ENCODE assay signal across 7 cellular contexts in the genomic region with DNA sequence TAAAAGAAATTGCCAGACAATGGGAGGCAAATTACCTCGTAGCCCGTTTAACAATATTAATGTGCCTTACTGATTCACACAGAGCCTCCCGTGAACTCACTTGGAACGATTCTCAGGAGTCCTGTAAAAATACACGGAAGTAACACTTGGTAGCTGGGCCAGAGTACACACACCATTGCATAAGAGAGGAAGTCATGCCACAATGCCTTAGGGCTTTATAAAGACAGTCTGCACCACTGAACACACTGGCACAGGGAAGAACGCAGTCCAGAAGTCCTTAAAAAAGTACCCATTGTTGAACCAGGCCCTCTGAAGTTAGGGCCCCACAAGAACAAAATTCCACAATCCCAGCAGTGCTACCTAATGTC. TPM values are rescaled to one million over a fixed set of nuclear protein-coding genes. Genes with fewer than 3 reads are reported as not detected.
DNase-seq lines count a peak whose midpoint lies in the region; ATAC-seq and TF ChIP-seq lines count a peak whose summit lies in the region.

No MANE protein-coding gene starts in this region.

- no peaks in the 10 kb centered on the region for H3K36me3 ChIP-seq in ascending aorta

- no peak overlapping the region for H3K4me3 ChIP-seq in ascending aorta

- DNase-seq in HT-29 (ENCODE audit: low spot score) (peak; percentile 78), ascending aorta (ENCODE audit: low spot score in 2 of 2) (peak in 1 of 2 donors; percentile 85), kidney tubule cell (ENCODE audit: low spot score) (peak; percentile 94), ureter (ENCODE audit: low spot score) (peak; percentile 65)
- DNase-seq in stimulated activated CD4-positive, alpha-beta T cell treated with anti-CD3 and anti-CD28 coated beads, Interleukin-15, amount 100 ng/mL, for 24 hours = no peak

- peak; percentile 34 for ATAC-seq in GM19043 (IDR thresholded peaks at IDR 0.05; ENCODE audit: low read depth, unreplicated experiment)
- ATAC-seq in HG03039 (IDR thresholded peaks at IDR 0.05; ENCODE audit: unreplicated experiment) = no peak

- H3K9me3 ChIP-seq in ascending aorta = no peaks in the 10 kb centered on the region

- peak overlapping the region; percentile 58 to 77 for H3K27ac ChIP-seq in ascending aorta

- no peaks in the 10 kb centered on the region for H3K27me3 ChIP-seq in ascending aorta

- H3K4me1 ChIP-seq in ascending aorta = peaks cover 17 to 35% of the 10 kb centered on the region in 2 donors

- intact Hi-C loops in ascending aorta (cut with DNase I) = no loop called here

- TF ChIP-seq CTCF in ascending aorta (IDR thresholded peaks at IDR 0.05) = no peak

RNA-seq across cellular contexts. Expression of a gene that starts 15.1 kb away (rescaled TPM):
- 1.8 and 1.9 TPM in 2 replicates for total RNA-seq in HT-29 (2014; rRNA removed; shearing (Covaris generic))
- 6.2 TPM for total RNA-seq in ascending aorta
- 67.5 TPM for total RNA-seq in ureter
